In the genomic region with DNA sequence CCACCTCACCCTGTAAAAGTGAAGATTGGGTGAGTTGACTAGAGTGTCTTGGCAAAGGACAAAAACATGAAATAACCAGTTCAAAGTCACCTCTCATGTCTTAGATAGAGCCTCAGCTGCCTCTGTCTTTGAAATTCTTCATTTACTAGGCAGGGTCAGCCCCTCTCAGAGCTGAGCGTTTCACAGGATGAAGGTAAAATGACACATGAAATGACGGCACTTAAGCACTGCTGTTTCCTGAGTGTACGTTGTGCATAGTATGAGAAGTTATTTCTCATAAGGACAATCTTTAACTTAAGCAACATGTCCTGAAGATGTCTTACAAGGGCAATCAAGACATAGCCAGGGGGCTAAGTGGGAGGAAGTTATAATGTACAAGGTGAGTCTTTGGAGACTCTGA, we compare ENCODE assay signal across 11 cellular contexts. TPM values are rescaled to one million over a fixed set of nuclear protein-coding genes. Genes with fewer than 3 reads are reported as not detected.
"Had no signal": no experiment of that assay in that cellular context is flagged by ENCODE, and none has a peak within 500 bp of the region (broad histone marks: within the 10 kb centered on the region; RNA-seq: fewer than 3 reads in every experiment).

No MANE protein-coding gene starts in this region.

- H3K4me2 ChIP-seq: GM23338 had no signal

- H3K4me3 ChIP-seq: GM23248, GM23338, HAP-1 had no signal

- FAIRE-seq: H1 had no signal

- H2AFZ ChIP-seq: GM23248, GM23338 had no signal

- H3K36me3 ChIP-seq: HAP-1 had no signal

- ATAC-seq: GM23338, HCT116 had no signal

- H3K27ac ChIP-seq: GM23248 had no signal

- H3K9ac ChIP-seq: GM23248 had no signal

- DNase-seq: GM23248, GOT3, H7, H9, HCEC 1CT, HFFc6 had no signal

- H3K9me3 ChIP-seq: HAP-1 had no signal

- H3K4me1 ChIP-seq: HAP-1 had no signal

RNA-seq across cellular contexts. Expression of gene SLC10A2, which starts 32.3 kb away (rescaled TPM):
- total RNA-seq: GM23248, GM23338, H1, H4, H7, H9, HFFc6 had no signal
- polyA plus RNA-seq: GM23248, GM23338, H1 had no signal
